In genomic region chr1:218351617-218352438, GRCh38 we compare ENCODE assay signal across 8 cellular contexts. TPM values are rescaled to one million over a fixed set of nuclear protein-coding genes. Genes with fewer than 3 reads are reported as not detected.
DNase-seq lines count a peak whose midpoint lies in the region; ATAC-seq and TF ChIP-seq lines count a peak whose summit lies in the region.

No MANE protein-coding gene starts in this region.

- intact Hi-C loops in right cardiac atrium (cut with DNase I), result no loop called here

- no peaks in the 10 kb centered on the region for H3K9me3 Mint-ChIP-seq in stimulated activated naive CD8-positive, alpha-beta T cell treated with anti-CD3 and anti-CD28 coated beads, Interleukin-15, amount 100 ng/mL, for 72 hours

- H3K4me1 Mint-ChIP-seq in stimulated activated naive CD8-positive, alpha-beta T cell treated with anti-CD3 and anti-CD28 coated beads, Interleukin-15, amount 100 ng/mL, for 72 hours, result peaks cover 15% of the 10 kb centered on the region

- H3K4me3 Mint-ChIP-seq in stimulated activated naive CD8-positive, alpha-beta T cell treated with anti-CD3 and anti-CD28 coated beads, Interleukin-15, amount 100 ng/mL, for 72 hours, result peak overlapping the region; percentile 73 to 88

- peaks cover 42% of the 10 kb centered on the region for H3K27me3 Mint-ChIP-seq in stimulated activated naive CD8-positive, alpha-beta T cell treated with anti-CD3 and anti-CD28 coated beads, Interleukin-15, amount 100 ng/mL, for 72 hours

- 57% methylated on average over 15 of the region's 15 CpGs for WGBS in right cardiac atrium

- ATAC-seq in GM21737 (IDR thresholded peaks at IDR 0.05; ENCODE audit: unreplicated experiment) (peak; percentile 72), right cardiac atrium (peak; percentile 59 to 68), GM19455 (IDR thresholded peaks at IDR 0.05; ENCODE audit: unreplicated experiment) (no peak)
- ATAC-seq in stimulated activated naive CD8-positive, alpha-beta T cell treated with anti-CD3 and anti-CD28 coated beads, Interleukin-15, amount 100 ng/mL, for 72 hours, result peak; percentile 91

- H3K27me3 ChIP-seq in GM06990 (replicated peaks; ENCODE audit: control insufficient read depth, insufficient read depth, low read length) (no peaks in the 10 kb centered on the region), right cardiac atrium (ENCODE audit: control insufficient read depth, insufficient read depth) (no peaks in the 10 kb centered on the region)

- H3K9me3 ChIP-seq in right cardiac atrium (ENCODE audit: control insufficient read depth, low read length), result no peaks in the 10 kb centered on the region

- peak overlapping the region; percentile 15 to 46 for H3K27ac Mint-ChIP-seq in stimulated activated naive CD8-positive, alpha-beta T cell treated with anti-CD3 and anti-CD28 coated beads, Interleukin-15, amount 100 ng/mL, for 72 hours

- H3K4me3 ChIP-seq in GM06990 (replicated peaks; ENCODE audit: low read depth, low read length) (peak overlapping the region; percentile 32), right cardiac atrium (ENCODE audit: low read length) (peak overlapping the region; percentile 40)

- peak; percentile 57 for TF ChIP-seq CTCF in GM06990 (IDR thresholded peaks at IDR 0.05; ENCODE audit: insufficient read depth, low read length, poor library complexity, severe bottlenecking)

- peak overlapping the region; percentile 12 for H3K27ac ChIP-seq in right cardiac atrium (ENCODE audit: low read length)

- no peaks in the 10 kb centered on the region for H3K36me3 ChIP-seq in GM06990 (ENCODE audit: control insufficient read depth, insufficient read depth, low read length)

- no peak for DNase-seq in GM06990 (ENCODE audit: extremely low read depth, insufficient read length)
- peak; percentile 75 for DNase-seq in LHCN-M2 (ENCODE audit: low read depth)
- DNase-seq in activated T-helper 9 cell treated with anti-CD3 and anti-CD28 coated beads, Interleukin-2, amount 50 U/mL, for 16 hours (ENCODE audit: low read depth), result peak; percentile 15
- peak; percentile 33 to 74 (median 55) for DNase-seq in right cardiac atrium
- peak; percentile 24 to 43 for DNase-seq in stimulated activated naive CD8-positive, alpha-beta T cell treated with anti-CD3 and anti-CD28 coated beads, Interleukin-15, amount 100 ng/mL, for 72 hours
- no peak for DNase-seq in NCI-H526 treated with DMSO at 0.1 percent for 48 hours (lab: John Stamatoyannopoulos, UW)

- H3K4me1 ChIP-seq in right cardiac atrium (ENCODE audit: control insufficient read depth, insufficient read depth, low read length), result peaks cover 2% of the 10 kb centered on the region

RNA-seq across cellular contexts. Expression of gene TGFB2, which starts 6.7 kb away (rescaled TPM):
- 5.1 and 7.7 TPM in 2 replicates for total RNA-seq in LHCN-M2 (2014; rRNA removed)
- polyA plus RNA-seq in LHCN-M2 (2012), result 36.3 TPM
- total RNA-seq in right cardiac atrium, result 1 to 10 TPM; 1.8 to 4.6 (median 4.0) TPM
- 0.88 TPM for polyA plus RNA-seq in right cardiac atrium

Comparison
In these comparisons a context has a peak if more than half of its experiments do, and no peak if none do; other contexts are left out.
1. DNase-seq: peak in LHCN-M2 (single experiment), activated T-helper 9 cell treated with anti-CD3 and anti-CD28 coated beads, Interleukin-2, amount 50 U/mL, for 16 hours (single experiment), right cardiac atrium (3 of 3) and stimulated activated naive CD8-positive, alpha-beta T cell treated with anti-CD3 and anti-CD28 coated beads, Interleukin-15, amount 100 ng/mL, for 72 hours (2 of 2); none in GM06990 (single experiment) and NCI-H526 treated with DMSO at 0.1 percent for 48 hours (single experiment).